ENCODE assay signal across 12 cellular contexts in genomic region chr9:92055624-92056023, GRCh38.
"Had no signal": no experiment of that assay in that cellular context is flagged by ENCODE, and none has a peak within 500 bp of the region (broad histone marks: within the 10 kb centered on the region; RNA-seq: fewer than 3 reads in every experiment).

No MANE protein-coding gene starts in this region.

- H3K4me3 ChIP-seq: cardiac muscle cell, gastroesophageal sphincter, psoas muscle, sigmoid colon, spleen, stomach had no signal

- H3K27me3 ChIP-seq: cardiac muscle cell, gastroesophageal sphincter, sigmoid colon, spleen, stomach had no signal

- H3K4me3 Mint-ChIP-seq: activated CD4-positive, alpha-beta T cell treated with anti-CD3 and anti-CD28 coated beads, Interleukin-2, amount 10 ng/mL, durations not matched to agents 7 days and 5 days; immature natural killer cell; nephron had no signal

- H3K4me1 Mint-ChIP-seq: nephron had no signal

- H3K27ac ChIP-seq: cardiac muscle cell, gastroesophageal sphincter, psoas muscle, sigmoid colon, spleen, stomach had no signal

- H3K4me1 ChIP-seq: gastroesophageal sphincter, psoas muscle, sigmoid colon, stomach had no signal

- H3K27ac Mint-ChIP-seq: activated CD4-positive, alpha-beta T cell treated with anti-CD3 and anti-CD28 coated beads, Interleukin-2, amount 10 ng/mL, durations not matched to agents 7 days and 5 days; nephron had no signal

- H3K9me3 ChIP-seq: psoas muscle, sigmoid colon had no signal

- DNase-seq: activated CD4-positive, alpha-beta T cell treated with anti-CD3 and anti-CD28 coated beads, Interleukin-2, amount 10 ng/mL, durations not matched to agents 7 days and 5 days; activated CD8-positive, alpha-beta memory T cell treated with anti-CD3 and anti-CD28 coated beads, Interleukin-2, amount 50 U/mL, for 48 hours; activated naive CD4-positive, alpha-beta T cell treated with Interleukin-2 at 50 U/mL for 16 hours; erythroblast; immature natural killer cell; psoas muscle; sigmoid colon; spleen; stomach had no signal

- ATAC-seq: gastroesophageal sphincter, psoas muscle had no signal

- H3K27me3 Mint-ChIP-seq: activated CD4-positive, alpha-beta T cell treated with anti-CD3 and anti-CD28 coated beads, Interleukin-2, amount 10 ng/mL, durations not matched to agents 7 days and 5 days had no signal
